8 cellular contexts compared by ENCODE assay signal in the genomic region with DNA sequence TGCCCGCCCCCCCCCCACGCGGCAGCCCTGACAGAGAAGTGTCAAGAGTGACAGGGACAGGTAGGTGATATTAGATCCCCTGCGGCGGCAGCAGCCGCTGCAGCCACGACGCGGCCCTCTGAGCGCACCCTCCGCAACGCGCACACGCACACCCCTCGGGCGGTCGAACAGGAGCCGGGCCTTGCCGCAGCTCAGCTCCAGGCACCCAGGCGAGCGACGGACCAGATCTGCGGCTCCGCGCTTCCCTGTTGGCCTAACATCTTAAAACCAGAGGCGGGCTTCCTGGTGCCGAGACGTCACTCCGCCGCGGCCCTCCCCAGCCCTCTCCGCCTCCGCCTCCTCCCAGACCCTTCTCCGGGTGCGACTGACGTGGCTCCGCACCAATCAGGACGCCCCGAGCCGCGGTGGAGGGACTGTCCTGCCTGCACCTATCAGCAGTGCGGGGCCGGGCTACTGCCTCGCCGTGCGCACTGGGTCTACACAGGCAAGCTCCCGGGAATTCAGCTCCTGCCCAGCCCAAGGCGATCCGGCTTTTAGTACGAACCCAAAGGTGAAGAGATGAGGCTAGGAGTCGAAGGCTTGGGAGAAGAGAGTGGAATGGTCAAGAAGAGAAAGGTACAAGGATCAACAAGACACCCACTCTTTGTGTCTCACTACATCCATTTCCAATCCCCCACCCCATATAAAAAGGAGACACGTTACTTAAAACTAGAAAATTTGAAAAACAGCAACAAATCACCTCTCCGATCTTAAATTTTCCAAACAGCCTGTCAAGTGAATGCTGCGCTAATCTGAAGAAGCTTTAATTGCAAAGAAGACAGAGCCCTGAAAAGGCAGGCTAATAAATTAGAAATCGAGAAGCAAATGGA. TPM values are rescaled to one million over a fixed set of nuclear protein-coding genes. Genes with fewer than 3 reads are reported as not detected.
A peak's percentile ranks its signal among the peaks of the same experiment; 100 is the strongest.
DNase-seq lines count a peak whose midpoint lies in the region; ATAC-seq and TF ChIP-seq lines count a peak whose summit lies in the region.

Gene PITX2, minus strand, starts transcription at position 237 of the 869 bp plus-strand sequence. CDS start 617 bp downstream, outside the sequence.

- peaks cover 15% of the 10 kb centered on the region for H3K36me3 Mint-ChIP-seq in chondrocyte (ENCODE audit: low read depth)

- DNase-seq in AG08395 (ENCODE audit: low spot score) (peak; percentile 99), SIG-M5 (lab: John Stamatoyannopoulos, UW) (peak; percentile 1), chondrocyte (ENCODE audit: low spot score) (peak; percentile 93), left kidney (ENCODE audit: low read depth, low spot score) (peak; percentile 97), hippocampal formation (lab: John Stamatoyannopoulos, UW) (no peak)
- peak; percentile 40 for DNase-seq in stimulated activated CD8-positive, alpha-beta memory T cell treated with anti-CD3 and anti-CD28 coated beads, Interleukin-4, amount 100 ng/mL, for 24 hours (ENCODE audit: low read depth)

- peaks cover 35% of the 10 kb centered on the region for H3K4me1 Mint-ChIP-seq in chondrocyte (ENCODE audit: low read depth)

- peak within 1 kb of the TSS; percentile 66 for H3K4me3 Mint-ChIP-seq in chondrocyte (ENCODE audit: unreplicated experiment)

- H3K27me3 Mint-ChIP-seq in chondrocyte (ENCODE audit: low read depth) = peaks cover 95% of the 10 kb centered on the region

- TF ChIP-seq CTCF in chondrocyte (IDR thresholded peaks at IDR 0.05) = no peak

- H3K9me3 Mint-ChIP-seq in chondrocyte (ENCODE audit: low read depth) = no peaks in the 10 kb centered on the region

- no peak within 1 kb of the TSS for H3K27ac Mint-ChIP-seq in chondrocyte (ENCODE audit: unreplicated experiment)

- ATAC-seq in GM19025 (IDR thresholded peaks at IDR 0.05; ENCODE audit: low read depth, unreplicated experiment) (peak; percentile 97), HG03342 (IDR thresholded peaks at IDR 0.05; ENCODE audit: unreplicated experiment) (peak; percentile 71)

RNA-seq across cellular contexts. Expression of gene PITX2, which starts in this region (rescaled TPM):
- 0.64 to 1.0 TPM in 2 of 3 replicates, not detected in the other for total RNA-seq in chondrocyte

Comparison
In these comparisons a context has a peak if more than half of its experiments do, and no peak if none do; other contexts are left out.
1. DNase-seq: peak in AG08395 (single experiment), SIG-M5 (single experiment), chondrocyte (single experiment), left kidney (single experiment) and stimulated activated CD8-positive, alpha-beta memory T cell treated with anti-CD3 and anti-CD28 coated beads, Interleukin-4, amount 100 ng/mL, for 24 hours (single experiment); none in hippocampal formation (0 of 2).